In the genomic region with DNA sequence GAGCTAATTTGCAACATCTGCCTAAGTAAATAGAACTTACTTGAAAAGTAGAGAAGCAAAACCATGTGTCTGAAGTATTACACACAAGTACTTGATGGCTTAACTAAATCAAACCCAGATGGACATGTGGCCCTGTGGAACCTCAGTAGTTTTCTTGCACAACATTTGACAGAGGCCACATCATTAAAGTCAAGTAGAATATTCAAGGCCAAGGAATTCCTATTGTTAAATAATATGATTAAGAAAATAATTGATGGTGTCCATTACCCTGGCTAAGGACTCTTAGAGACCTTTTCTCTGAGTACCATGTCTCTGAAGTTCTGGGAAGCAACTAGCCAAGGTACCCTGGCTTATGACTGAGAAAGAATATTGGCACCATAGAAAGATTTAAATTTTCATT, we compare ENCODE assay signal across 11 cellular contexts.
"Had no signal": no experiment of that assay in that cellular context is flagged by ENCODE, and none has a peak within 500 bp of the region (broad histone marks: within the 10 kb centered on the region; RNA-seq: fewer than 3 reads in every experiment).

No MANE protein-coding gene starts in this region.

- H3K4me3 ChIP-seq: right lobe of liver, upper lobe of left lung had no signal

- H3K27me3 ChIP-seq: right lobe of liver, upper lobe of left lung had no signal

- H3K27ac ChIP-seq: right lobe of liver, upper lobe of left lung had no signal

- ATAC-seq: activated CD8-positive, alpha-beta T cell treated with anti-CD3 and anti-CD28 coated beads, Interleukin-2, amount 10 ng/mL, durations not matched to agents 7 days and 5 days; esophagus mucosa; right lobe of liver; WTC11 had no signal

- H3K36me3 ChIP-seq: right lobe of liver, upper lobe of left lung had no signal

- H3K9me3 ChIP-seq: right lobe of liver, upper lobe of left lung had no signal

- DNase-seq: activated CD4-positive, alpha-beta T cell treated with anti-CD3 and anti-CD28 coated beads for 4 hours; activated CD8-positive, alpha-beta memory T cell treated with anti-CD3 and anti-CD28 coated beads, Interleukin-2, amount 50 U/mL, for 4 hours; activated CD8-positive, alpha-beta T cell treated with anti-CD3 and anti-CD28 coated beads, Interleukin-2, amount 10 ng/mL, durations not matched to agents 7 days and 5 days; activated effector memory CD4-positive, alpha-beta T cell treated with anti-CD3 and anti-CD28 coated beads, Interleukin-2, amount 50 U/mL, for 16 hours; activated T-cell treated with anti-CD3 and anti-CD28 coated beads, Interleukin-2, amount 50 U/mL, for 48 hours; islet precursor cell; midbrain; right lobe of liver; upper lobe of left lung had no signal

- H3K4me1 ChIP-seq: right lobe of liver, upper lobe of left lung had no signal
